ENCODE assay signal across 13 cellular contexts in genomic region chr3:190003730-190004129, GRCh38.
DNase-seq lines count a peak whose midpoint lies in the region; ATAC-seq and TF ChIP-seq lines count a peak whose summit lies in the region.
"Had no signal": no experiment of that assay in that cellular context is flagged by ENCODE, and none has a peak within 500 bp of the region (broad histone marks: within the 10 kb centered on the region; RNA-seq: fewer than 3 reads in every experiment).

No MANE protein-coding gene starts in this region.

- no peak overlapping the region for H3K27ac Mint-ChIP-seq in progenitor cell of endocrine pancreas
- H3K27ac Mint-ChIP-seq: activated naive CD8-positive, alpha-beta T cell treated with anti-CD3 and anti-CD28 coated beads, Interleukin-2, amount 50 U/mL, for 24 hours; CD4-positive, alpha-beta T cell had no signal

- H3K9me3 ChIP-seq in body of pancreas (no peaks in the 10 kb centered on the region), left lung (no peaks in the 10 kb centered on the region), stomach (no peaks in the 10 kb centered on the region)

- ATAC-seq in body of pancreas = peak; percentile 58
- ATAC-seq in left lung = peak; percentile 81
- no peak for ATAC-seq in GM21825 (IDR thresholded peaks at IDR 0.05; ENCODE audit: unreplicated experiment)
- ATAC-seq: activated naive CD8-positive, alpha-beta T cell treated with anti-CD3 and anti-CD28 coated beads, Interleukin-2, amount 50 U/mL, for 24 hours had no signal

- peaks cover 29% of the 10 kb centered on the region for H3K27me3 Mint-ChIP-seq in progenitor cell of endocrine pancreas

- H3K4me3 ChIP-seq in AG04449 (ENCODE audit: low read depth, low read length) (no peak overlapping the region), body of pancreas (no peak overlapping the region), left lung (no peak overlapping the region), stomach (no peak overlapping the region)

- H3K27ac ChIP-seq in body of pancreas = peak overlapping the region in 1 of 4 donors; percentile 41
- peak overlapping the region in 1 of 2 donors; percentile 1 for H3K27ac ChIP-seq in left lung
- no peak overlapping the region for H3K27ac ChIP-seq in stomach

- intact Hi-C loops in body of pancreas (cut with DNase I) = no loop called here
- intact Hi-C loops in left lung (cut with DNase I) = no loop called here
- intact Hi-C loops in stomach (cut with DNase I; ENCODE audit: low total_unique reads) = no loop called here

- TF ChIP-seq EP300 in stomach (IDR thresholded peaks at IDR 0.05) = no peak

- no peaks in the 10 kb centered on the region for H3K36me3 Mint-ChIP-seq in progenitor cell of endocrine pancreas (ENCODE audit: insufficient read depth)

- TF ChIP-seq POLR2A in body of pancreas (IDR thresholded peaks at IDR 0.05) (no peak), stomach (IDR thresholded peaks at IDR 0.05) (no peak)

- CTCF ChIA-PET in AG04449 (lab: Yijun Ruan, JAX) = interaction anchor here (1.2 to 1.6 kb wide), 2 partner anchors 36 to 118 kb away, joined by 4 to 6 read pairs; no protein-coding TSS in a partner anchor

- H3K36me3 ChIP-seq in body of pancreas (replicated peaks in 1 of 2; ENCODE audit: insufficient read depth in 1 of 2, low read depth in 2 of 2) = no peaks in the 10 kb centered on the region
- no peaks in the 10 kb centered on the region for H3K36me3 ChIP-seq in left lung
- H3K36me3 ChIP-seq in stomach = no peaks in the 10 kb centered on the region

- peaks cover 14% of the 10 kb centered on the region for H3K4me1 Mint-ChIP-seq in progenitor cell of endocrine pancreas (ENCODE audit: low read depth)
- H3K4me1 Mint-ChIP-seq: activated naive CD8-positive, alpha-beta T cell treated with anti-CD3 and anti-CD28 coated beads, Interleukin-2, amount 50 U/mL, for 24 hours had no signal

- no peaks in the 10 kb centered on the region for H3K27me3 ChIP-seq in body of pancreas
- no peaks in the 10 kb centered on the region for H3K27me3 ChIP-seq in left lung
- H3K27me3 ChIP-seq in stomach = no peaks in the 10 kb centered on the region

- DNase-seq in AG04449 (ENCODE audit: low read depth, low spot score) (peak; percentile 57), HPDE6-E6E7 (ENCODE audit: extremely low spot score) (peak; percentile 54), body of pancreas (peak in 1 of 4 donors; percentile 6), left lung (no peak), NCI-H69 (lab: John Stamatoyannopoulos, UW) (no peak), stomach (no peak), progenitor cell of endocrine pancreas (ENCODE audit: low spot score, unreplicated experiment) (no peak)
- DNase-seq: activated CD4-positive, alpha-beta T cell treated with anti-CD3 and anti-CD28 coated beads for 48 hours; activated naive CD8-positive, alpha-beta T cell treated with anti-CD3 and anti-CD28 coated beads, Interleukin-2, amount 50 U/mL, for 24 hours; CD4-positive, alpha-beta T cell; NCI-H1694; SHP77 treated with DMSO at 0.1 percent for 48 hours had no signal

- POLR2A ChIA-PET in AG04449 (lab: Yijun Ruan, JAX) = interaction anchor here (0.7 to 0.9 kb wide), 2 partner anchors 65 to 89 kb away, joined by 3 to 4 read pairs; no protein-coding TSS in a partner anchor

- WGBS in body of pancreas, 2 donors = 32 to 67% methylated on average over 1 of the region's 1 CpG
- 54 to 80% (median 76%) methylated on average over 1 of the region's 1 CpG for WGBS in stomach, 5 donors

- H3K4me3 Mint-ChIP-seq in progenitor cell of endocrine pancreas (ENCODE audit: low read depth) = no peak overlapping the region
- H3K4me3 Mint-ChIP-seq: activated naive CD8-positive, alpha-beta T cell treated with anti-CD3 and anti-CD28 coated beads, Interleukin-2, amount 50 U/mL, for 24 hours; CD4-positive, alpha-beta T cell had no signal

- no peaks in the 10 kb centered on the region for H3K9me3 Mint-ChIP-seq in progenitor cell of endocrine pancreas (ENCODE audit: low read depth)
- H3K9me3 Mint-ChIP-seq: activated naive CD8-positive, alpha-beta T cell treated with anti-CD3 and anti-CD28 coated beads, Interleukin-2, amount 50 U/mL, for 24 hours; CD4-positive, alpha-beta T cell had no signal

- TF ChIP-seq CTCF in AG04449 (IDR thresholded peaks at IDR 0.05; ENCODE audit: insufficient read depth, low read length, missing control alignments) (no peak), body of pancreas (IDR thresholded peaks at IDR 0.05) (no peak), left lung (IDR thresholded peaks at IDR 0.05) (no peak), stomach (IDR thresholded peaks at IDR 0.05) (no peak), progenitor cell of endocrine pancreas (IDR thresholded peaks at IDR 0.05; ENCODE audit: unreplicated experiment) (no peak)

- H3K4me1 ChIP-seq in body of pancreas (no peaks in the 10 kb centered on the region), left lung (no peaks in the 10 kb centered on the region), stomach (peaks cover 0 to 16% (median 0%) of the 10 kb centered on the region in 4 donors)

Comparison
In these comparisons a context has a peak if more than half of its experiments do, and no peak if none do; other contexts are left out.
1. DNase-seq: peak in AG04449 (single experiment) and HPDE6-E6E7 (single experiment); none in left lung (0 of 2), NCI-H69 (single experiment), stomach (single experiment) and progenitor cell of endocrine pancreas (single experiment).